11 cellular contexts compared by ENCODE assay signal in the genomic region with DNA sequence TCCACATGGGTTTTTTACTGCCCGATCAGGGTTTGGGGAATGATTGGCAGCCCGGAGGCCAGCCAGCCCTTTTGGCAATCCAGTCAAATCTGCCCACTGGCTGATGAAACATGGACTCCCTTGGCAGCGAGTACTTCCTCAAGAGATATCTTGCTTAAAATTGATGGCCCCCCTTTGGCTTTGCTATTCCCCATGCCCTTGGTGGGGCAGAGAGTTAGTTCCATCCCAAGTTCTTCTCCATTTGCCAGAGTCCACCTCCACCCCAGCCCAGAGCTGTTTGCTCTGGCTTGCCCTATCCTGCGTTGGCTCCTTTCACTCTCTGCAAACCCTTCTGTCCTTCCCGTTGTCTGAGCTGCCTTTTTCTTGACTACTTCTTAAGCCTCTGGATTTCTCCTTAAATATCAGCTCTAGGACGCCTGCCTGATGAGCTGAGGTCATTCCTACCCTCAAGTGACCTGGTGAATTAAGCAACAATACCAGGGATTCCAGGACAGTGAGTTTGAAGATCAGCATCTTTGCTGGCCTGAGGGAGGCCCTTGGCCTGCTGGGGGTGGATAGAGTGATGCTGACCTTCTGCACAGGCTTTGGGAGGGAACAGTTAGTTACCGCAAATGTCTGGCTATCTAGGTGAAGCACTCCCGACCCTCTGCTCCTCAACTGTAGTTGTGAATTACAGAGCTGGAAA.
DNase-seq lines count a peak whose midpoint lies in the region; ATAC-seq and TF ChIP-seq lines count a peak whose summit lies in the region.
"Had no signal": no experiment of that assay in that cellular context is flagged by ENCODE, and none has a peak within 500 bp of the region (broad histone marks: within the 10 kb centered on the region; RNA-seq: fewer than 3 reads in every experiment).

No MANE protein-coding gene starts in this region.

- no peak for ATAC-seq in HG03025 (IDR thresholded peaks at IDR 0.05; ENCODE audit: low FRiP score, unreplicated experiment)
- ATAC-seq: stimulated activated naive CD8-positive, alpha-beta T cell treated with anti-CD3 and anti-CD28 coated beads, Interleukin-15, Interleukin-2, amounts not matched to agents 100 U/mL and 50 U/mL, for 24 hours had no signal

- H3K4me3 ChIP-seq in MG63 (no peak overlapping the region), esophagus squamous epithelium (no peak overlapping the region), muscle layer of colon (ENCODE audit: low read depth in 1 of 2, low read length in 2 of 2) (no peak overlapping the region), uterus (no peak overlapping the region)

- H3K27me3 ChIP-seq in MG63: no peaks in the 10 kb centered on the region
- peaks cover 0 to 21% (median 0%) of the 10 kb centered on the region in 4 donors for H3K27me3 ChIP-seq in esophagus squamous epithelium
- no peaks in the 10 kb centered on the region for H3K27me3 ChIP-seq in muscle layer of colon (ENCODE audit: control insufficient read depth in 1 of 2, insufficient read depth in 2 of 2, low read length in 2 of 2)
- no peaks in the 10 kb centered on the region for H3K27me3 ChIP-seq in uterus

- H3K27ac ChIP-seq in esophagus squamous epithelium (peak overlapping the region; percentile 39 to 78 (median 70)), muscle layer of colon (ENCODE audit: low read depth, low read length) (peak overlapping the region; percentile 58), uterus (peak overlapping the region; percentile 68 to 70)

- no peaks in the 10 kb centered on the region; the same call in 1 of the 2 replicates for H3K9me3 ChIP-seq in MG63
- no peaks in the 10 kb centered on the region for H3K9me3 ChIP-seq in esophagus squamous epithelium
- no peaks in the 10 kb centered on the region for H3K9me3 ChIP-seq in muscle layer of colon (ENCODE audit: low read length)
- H3K9me3 ChIP-seq in uterus: no peaks in the 10 kb centered on the region

- DNase-seq in MG63 (peak; percentile 85), esophagus squamous epithelium (lab: John Stamatoyannopoulos, UW) (no peak), uterus (peak; percentile 73 to 77), NCI-H1092 treated with DMSO at 0.1 percent for 48 hours (lab: John Stamatoyannopoulos, UW) (no peak), cerebellar cortex (ENCODE audit: low spot score) (no peak)
- DNase-seq: activated CD8-positive, alpha-beta memory T cell treated with anti-CD3 and anti-CD28 coated beads for 24 hours; NCI-H1105; small intestine; stimulated activated naive CD8-positive, alpha-beta T cell treated with anti-CD3 and anti-CD28 coated beads, Interleukin-15, Interleukin-2, amounts not matched to agents 100 U/mL and 50 U/mL, for 24 hours had no signal

- H3K9ac ChIP-seq in muscle layer of colon (ENCODE audit: low read length): no peak overlapping the region

- TF ChIP-seq CTCF in esophagus squamous epithelium (IDR thresholded peaks at IDR 0.05) (no peak), uterus (IDR thresholded peaks at IDR 0.05) (no peak)

- WGBS in esophagus squamous epithelium, 2 donors: 41 to 58% methylated on average over 8 of the region's 8 CpGs

- TF ChIP-seq POLR2A in esophagus squamous epithelium (IDR thresholded peaks at IDR 0.05): peak in 1 of 4 donors; percentile 28
- TF ChIP-seq POLR2A in uterus (IDR thresholded peaks at IDR 0.05): no peak

- H3K4me1 ChIP-seq in esophagus squamous epithelium: peaks cover 3 to 58% (median 19%) of the 10 kb centered on the region in 3 donors
- H3K4me1 ChIP-seq in muscle layer of colon (ENCODE audit: insufficient read depth, low read length): peaks cover 72% of the 10 kb centered on the region
- peaks cover 21 to 25% of the 10 kb centered on the region in 2 donors for H3K4me1 ChIP-seq in uterus

- intact Hi-C loops in esophagus squamous epithelium (cut with DNase I): no loop called here
- intact Hi-C loops in uterus (cut with DNase I; ENCODE audit: low total_unique reads): no loop called here

- no peaks in the 10 kb centered on the region for H3K36me3 ChIP-seq in MG63
- no peaks in the 10 kb centered on the region for H3K36me3 ChIP-seq in esophagus squamous epithelium
- no peaks in the 10 kb centered on the region for H3K36me3 ChIP-seq in muscle layer of colon (ENCODE audit: insufficient read depth, low read length)
- no peaks in the 10 kb centered on the region for H3K36me3 ChIP-seq in uterus

Comparison
In these comparisons a context has a peak if more than half of its experiments do, and no peak if none do; other contexts are left out.
1. DNase-seq: peak in MG63 (single experiment) and uterus (2 of 2); none in esophagus squamous epithelium (single experiment), NCI-H1092 treated with DMSO at 0.1 percent for 48 hours (single experiment) and cerebellar cortex (single experiment).
2. Peak in every context shown above with its lines, with median percentiles within 50 percentile points of each other: H3K27ac ChIP-seq.